Comparison of ENCODE assay signal across 1 cellular context in the genomic region with DNA sequence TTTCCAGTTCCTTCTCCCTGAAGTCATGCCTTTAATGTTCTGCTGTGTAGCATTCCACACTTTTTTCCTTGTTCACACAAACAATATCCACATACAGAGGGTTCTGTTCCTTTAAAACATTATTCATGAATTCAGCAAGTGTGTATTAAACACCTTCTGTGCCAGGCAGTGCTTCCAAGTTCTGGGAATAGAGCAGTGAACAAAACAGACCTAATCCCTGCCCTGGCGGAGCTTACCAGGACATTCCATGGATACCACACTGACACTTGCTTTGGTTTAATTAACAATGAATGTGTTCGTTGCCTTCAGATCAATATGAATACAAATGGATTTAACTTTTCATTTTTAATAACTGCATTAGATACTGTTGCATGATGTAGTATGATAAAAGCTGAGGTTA.
TF ChIP-seq lines count a peak whose summit lies in the region.

No MANE protein-coding gene starts in this region.

TF ChIP-seq in GM23338, 12 proteins besides CTCF, POLR2A, EP300 and RAD21:
- TF ChIP-seq, protein P1, sequence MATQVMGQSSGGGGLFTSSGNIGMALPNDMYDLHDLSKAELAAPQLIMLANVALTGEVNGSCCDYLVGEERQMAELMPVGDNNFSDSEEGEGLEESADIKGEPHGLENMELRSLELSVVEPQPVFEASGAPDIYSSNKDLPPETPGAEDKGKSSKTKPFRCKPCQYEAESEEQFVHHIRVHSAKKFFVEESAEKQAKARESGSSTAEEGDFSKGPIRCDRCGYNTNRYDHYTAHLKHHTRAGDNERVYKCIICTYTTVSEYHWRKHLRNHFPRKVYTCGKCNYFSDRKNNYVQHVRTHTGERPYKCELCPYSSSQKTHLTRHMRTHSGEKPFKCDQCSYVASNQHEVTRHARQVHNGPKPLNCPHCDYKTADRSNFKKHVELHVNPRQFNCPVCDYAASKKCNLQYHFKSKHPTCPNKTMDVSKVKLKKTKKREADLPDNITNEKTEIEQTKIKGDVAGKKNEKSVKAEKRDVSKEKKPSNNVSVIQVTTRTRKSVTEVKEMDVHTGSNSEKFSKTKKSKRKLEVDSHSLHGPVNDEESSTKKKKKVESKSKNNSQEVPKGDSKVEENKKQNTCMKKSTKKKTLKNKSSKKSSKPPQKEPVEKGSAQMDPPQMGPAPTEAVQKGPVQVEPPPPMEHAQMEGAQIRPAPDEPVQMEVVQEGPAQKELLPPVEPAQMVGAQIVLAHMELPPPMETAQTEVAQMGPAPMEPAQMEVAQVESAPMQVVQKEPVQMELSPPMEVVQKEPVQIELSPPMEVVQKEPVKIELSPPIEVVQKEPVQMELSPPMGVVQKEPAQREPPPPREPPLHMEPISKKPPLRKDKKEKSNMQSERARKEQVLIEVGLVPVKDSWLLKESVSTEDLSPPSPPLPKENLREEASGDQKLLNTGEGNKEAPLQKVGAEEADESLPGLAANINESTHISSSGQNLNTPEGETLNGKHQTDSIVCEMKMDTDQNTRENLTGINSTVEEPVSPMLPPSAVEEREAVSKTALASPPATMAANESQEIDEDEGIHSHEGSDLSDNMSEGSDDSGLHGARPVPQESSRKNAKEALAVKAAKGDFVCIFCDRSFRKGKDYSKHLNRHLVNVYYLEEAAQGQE (IDR thresholded peaks at IDR 0.05; ENCODE audit: unreplicated experiment): no peak
- TF ChIP-seq JUNB (IDR thresholded peaks at IDR 0.05; ENCODE audit: unreplicated experiment) (no peak), STAT1 (IDR thresholded peaks at IDR 0.05; ENCODE audit: unreplicated experiment) (no peak), CREB1 (CRISPR knock-in tag; IDR thresholded peaks at IDR 0.05; ENCODE audit: low read depth) (no peak), EZH2phosphoT487 (IDR thresholded peaks at IDR 0.05; ENCODE audit: unreplicated experiment) (no peak), POLR2AphosphoS5 (IDR thresholded peaks at IDR 0.05; ENCODE audit: low read depth) (no peak), NANOG (IDR thresholded peaks at IDR 0.05; ENCODE audit: borderline replicate concordance) (no peak), EZH2 (IDR thresholded peaks at IDR 0.05; ENCODE audit: low read depth, unreplicated experiment) (no peak), ZNF114 (CRISPR knock-in tag; IDR thresholded peaks at IDR 0.05) (no peak), ZNF331 (CRISPR knock-in tag; IDR thresholded peaks at IDR 0.05; ENCODE audit: low read depth) (no peak)
- TF ChIP-seq, protein P2, sequence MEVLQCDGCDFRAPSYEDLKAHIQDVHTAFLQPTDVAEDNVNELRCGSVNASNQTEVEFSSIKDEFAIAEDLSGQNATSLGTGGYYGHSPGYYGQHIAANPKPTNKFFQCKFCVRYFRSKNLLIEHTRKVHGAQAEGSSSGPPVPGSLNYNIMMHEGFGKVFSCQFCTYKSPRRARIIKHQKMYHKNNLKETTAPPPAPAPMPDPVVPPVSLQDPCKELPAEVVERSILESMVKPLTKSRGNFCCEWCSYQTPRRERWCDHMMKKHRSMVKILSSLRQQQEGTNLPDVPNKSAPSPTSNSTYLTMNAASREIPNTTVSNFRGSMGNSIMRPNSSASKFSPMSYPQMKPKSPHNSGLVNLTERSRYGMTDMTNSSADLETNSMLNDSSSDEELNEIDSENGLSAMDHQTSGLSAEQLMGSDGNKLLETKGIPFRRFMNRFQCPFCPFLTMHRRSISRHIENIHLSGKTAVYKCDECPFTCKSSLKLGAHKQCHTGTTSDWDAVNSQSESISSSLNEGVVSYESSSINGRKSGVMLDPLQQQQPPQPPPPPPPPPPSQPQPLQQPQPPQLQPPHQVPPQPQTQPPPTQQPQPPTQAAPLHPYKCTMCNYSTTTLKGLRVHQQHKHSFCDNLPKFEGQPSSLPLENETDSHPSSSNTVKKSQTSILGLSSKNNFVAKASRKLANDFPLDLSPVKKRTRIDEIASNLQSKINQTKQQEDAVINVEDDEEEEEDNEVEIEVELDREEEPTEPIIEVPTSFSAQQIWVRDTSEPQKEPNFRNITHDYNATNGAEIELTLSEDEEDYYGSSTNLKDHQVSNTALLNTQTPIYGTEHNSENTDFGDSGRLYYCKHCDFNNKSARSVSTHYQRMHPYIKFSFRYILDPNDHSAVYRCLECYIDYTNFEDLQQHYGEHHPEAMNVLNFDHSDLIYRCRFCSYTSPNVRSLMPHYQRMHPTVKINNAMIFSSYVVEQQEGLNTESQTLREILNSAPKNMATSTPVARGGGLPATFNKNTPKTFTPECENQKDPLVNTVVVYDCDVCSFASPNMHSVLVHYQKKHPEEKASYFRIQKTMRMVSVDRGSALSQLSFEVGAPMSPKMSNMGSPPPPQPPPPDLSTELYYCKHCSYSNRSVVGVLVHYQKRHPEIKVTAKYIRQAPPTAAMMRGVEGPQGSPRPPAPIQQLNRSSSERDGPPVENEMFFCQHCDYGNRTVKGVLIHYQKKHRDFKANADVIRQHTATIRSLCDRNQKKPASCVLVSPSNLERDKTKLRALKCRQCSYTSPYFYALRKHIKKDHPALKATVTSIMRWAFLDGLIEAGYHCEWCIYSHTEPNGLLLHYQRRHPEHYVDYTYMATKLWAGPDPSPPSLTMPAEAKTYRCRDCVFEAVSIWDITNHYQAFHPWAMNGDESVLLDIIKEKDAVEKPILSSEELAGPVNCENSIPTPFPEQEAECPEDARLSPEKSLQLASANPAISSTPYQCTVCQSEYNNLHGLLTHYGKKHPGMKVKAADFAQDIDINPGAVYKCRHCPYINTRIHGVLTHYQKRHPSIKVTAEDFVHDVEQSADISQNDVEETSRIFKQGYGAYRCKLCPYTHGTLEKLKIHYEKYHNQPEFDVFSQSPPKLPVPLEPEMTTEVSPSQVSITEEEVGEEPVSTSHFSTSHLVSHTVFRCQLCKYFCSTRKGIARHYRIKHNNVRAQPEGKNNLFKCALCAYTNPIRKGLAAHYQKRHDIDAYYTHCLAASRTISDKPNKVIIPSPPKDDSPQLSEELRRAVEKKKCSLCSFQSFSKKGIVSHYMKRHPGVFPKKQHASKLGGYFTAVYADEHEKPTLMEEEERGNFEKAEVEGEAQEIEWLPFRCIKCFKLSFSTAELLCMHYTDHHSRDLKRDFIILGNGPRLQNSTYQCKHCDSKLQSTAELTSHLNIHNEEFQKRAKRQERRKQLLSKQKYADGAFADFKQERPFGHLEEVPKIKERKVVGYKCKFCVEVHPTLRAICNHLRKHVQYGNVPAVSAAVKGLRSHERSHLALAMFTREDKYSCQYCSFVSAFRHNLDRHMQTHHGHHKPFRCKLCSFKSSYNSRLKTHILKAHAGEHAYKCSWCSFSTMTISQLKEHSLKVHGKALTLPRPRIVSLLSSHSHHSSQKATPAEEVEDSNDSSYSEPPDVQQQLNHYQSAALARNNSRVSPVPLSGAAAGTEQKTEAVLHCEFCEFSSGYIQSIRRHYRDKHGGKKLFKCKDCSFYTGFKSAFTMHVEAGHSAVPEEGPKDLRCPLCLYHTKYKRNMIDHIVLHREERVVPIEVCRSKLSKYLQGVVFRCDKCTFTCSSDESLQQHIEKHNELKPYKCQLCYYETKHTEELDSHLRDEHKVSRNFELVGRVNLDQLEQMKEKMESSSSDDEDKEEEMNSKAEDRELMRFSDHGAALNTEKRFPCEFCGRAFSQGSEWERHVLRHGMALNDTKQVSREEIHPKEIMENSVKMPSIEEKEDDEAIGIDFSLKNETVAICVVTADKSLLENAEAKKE (CRISPR knock-in tag; IDR thresholded peaks at IDR 0.05): no peak
- TF ChIP-seq, protein P3, sequence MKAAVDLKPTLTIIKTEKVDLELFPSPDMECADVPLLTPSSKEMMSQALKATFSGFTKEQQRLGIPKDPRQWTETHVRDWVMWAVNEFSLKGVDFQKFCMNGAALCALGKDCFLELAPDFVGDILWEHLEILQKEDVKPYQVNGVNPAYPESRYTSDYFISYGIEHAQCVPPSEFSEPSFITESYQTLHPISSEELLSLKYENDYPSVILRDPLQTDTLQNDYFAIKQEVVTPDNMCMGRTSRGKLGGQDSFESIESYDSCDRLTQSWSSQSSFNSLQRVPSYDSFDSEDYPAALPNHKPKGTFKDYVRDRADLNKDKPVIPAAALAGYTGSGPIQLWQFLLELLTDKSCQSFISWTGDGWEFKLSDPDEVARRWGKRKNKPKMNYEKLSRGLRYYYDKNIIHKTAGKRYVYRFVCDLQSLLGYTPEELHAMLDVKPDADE (IDR thresholded peaks at IDR 0.05): no peak
TF ChIP-seq in GM23338: peak in this region for 0.
